Comparison of ENCODE assay signal across 21 cellular contexts in the genomic region with DNA sequence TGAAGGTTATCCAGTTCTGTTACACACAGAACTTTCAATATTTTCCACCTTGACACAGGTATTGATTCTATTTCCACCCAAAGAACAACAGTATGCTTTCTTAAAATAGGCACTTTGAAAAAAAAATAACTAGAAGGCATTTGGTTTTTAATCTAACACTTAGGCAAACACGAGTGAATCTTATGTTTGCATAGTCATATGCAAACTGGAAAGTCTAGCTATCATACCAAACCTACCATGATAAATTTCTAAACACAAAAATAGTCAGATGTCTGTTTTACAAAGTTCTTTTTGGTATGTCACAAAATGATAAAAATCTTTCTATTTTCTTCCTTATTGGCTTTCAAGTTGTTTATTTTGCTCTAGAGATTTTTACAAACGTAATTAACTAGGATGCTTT. TPM values are rescaled to one million over a fixed set of nuclear protein-coding genes. Genes with fewer than 3 reads are reported as not detected.
DNase-seq lines count a peak whose midpoint lies in the region; ATAC-seq and TF ChIP-seq lines count a peak whose summit lies in the region.
"Had no signal": no experiment of that assay in that cellular context is flagged by ENCODE, and none has a peak within 500 bp of the region (broad histone marks: within the 10 kb centered on the region; RNA-seq: fewer than 3 reads in every experiment).

No MANE protein-coding gene starts in this region.

- no peak overlapping the region for H3K4me2 ChIP-seq in HCT116 (ENCODE audit: low read length)
- H3K4me2 ChIP-seq: GM23338 had no signal

- no peaks in the 10 kb centered on the region for H3K79me2 ChIP-seq in HCT116 (ENCODE audit: insufficient read depth, low read length)

- DNase-seq in HCT116 (ENCODE audit: low read depth, low spot score) (no peak), colonic mucosa (no peak), stomach (no peak), SJCRH30 (no peak), MCF 10A (ENCODE audit: unreplicated experiment) (no peak)
- DNase-seq: ACHN; BE2C; C1 segment of cervical spinal cord; CD4-positive, alpha-beta T cell; DMS153; DMS79; GDM1; HCEC 1CT; HFFc6 had no signal

- no peak for TF ChIP-seq CTCF in 22Rv1 (IDR thresholded peaks at IDR 0.05)
- no peak for TF ChIP-seq CTCF in HCT116 (IDR thresholded peaks at IDR 0.05 in 2 of 3, conservative IDR thresholded peaks at IDR 0.05 in 1 of 3; ENCODE audit: borderline replicate concordance in 1 of 3, insufficient read depth in 1 of 3, low read depth in 2 of 3, low read length in 2 of 3)
- no peak for TF ChIP-seq CTCF in colonic mucosa (IDR thresholded peaks at IDR 0.05)
- no peak for TF ChIP-seq CTCF in stomach (IDR thresholded peaks at IDR 0.05)
- no peak for TF ChIP-seq CTCF in MCF 10A (IDR thresholded peaks at IDR 0.05; ENCODE audit: unreplicated experiment)

- RAD21 ChIA-PET in HCT116 (lab: Charles Lee; ENCODE audit: low non-redundant PET in 1 of 2, low total read pairs in 2 of 2, uncharacterized antibody in 2 of 2, unreplicated experiment in 2 of 2), result no interaction called here

- ATAC-seq in HCT116 (no peak), HG03045 (IDR thresholded peaks at IDR 0.05; ENCODE audit: unreplicated experiment) (no peak)
- ATAC-seq: GM23338, HepG2 had no signal

- no peak for TF ChIP-seq POLR2A in HCT116 (IDR thresholded peaks at IDR 0.05; ENCODE audit: borderline replicate concordance, extremely low read depth, insufficient read depth, insufficient read length)
- no peak for TF ChIP-seq POLR2A in stomach (IDR thresholded peaks at IDR 0.05)

- H3K4me1 ChIP-seq in HCT116 (ENCODE audit: control insufficient read depth in 1 of 2, insufficient read depth in 2 of 2, low read length in 2 of 2), result peaks cover 20 to 38% of the 10 kb centered on the region in 2 experiments
- no peaks in the 10 kb centered on the region for H3K4me1 ChIP-seq in colonic mucosa
- H3K4me1 ChIP-seq in stomach, result peaks cover 8 to 28% (median 22%) of the 10 kb centered on the region in 4 donors
- H3K4me1 ChIP-seq in SJCRH30, result 0 out of 2 replicates have a peak, but pooled peaks cover 3% of the 10 kb centered on the region
- H3K4me1 ChIP-seq: BE2C had no signal

- no peaks in the 10 kb centered on the region for H3K36me3 Mint-ChIP-seq in MCF 10A (ENCODE audit: insufficient read depth, unreplicated experiment)
- H3K36me3 Mint-ChIP-seq: IgD-negative memory B cell had no signal

- H3K9ac ChIP-seq in HCT116 (ENCODE audit: low read length), result no peak overlapping the region
- H3K9ac ChIP-seq in colonic mucosa (ENCODE audit: low read depth in 2 of 2, low read length in 2 of 2), result no peak overlapping the region

- no peak for TF ChIP-seq RAD21 in HCT116 (IDR thresholded peaks at IDR 0.05; ENCODE audit: low read depth)

- H3K9me3 ChIP-seq in HCT116 (ENCODE audit: control insufficient read depth in 1 of 2, insufficient read depth in 1 of 2, low read depth in 1 of 2, low read length in 2 of 2) (no peaks in the 10 kb centered on the region), colonic mucosa (no peaks in the 10 kb centered on the region), stomach (no peaks in the 10 kb centered on the region), SJCRH30 (replicated peaks) (no peaks in the 10 kb centered on the region)
- H3K9me3 ChIP-seq: BE2C had no signal

- POLR2A ChIA-PET in HCT116 (lab: Charles Lee), result no interaction called here
- POLR2A ChIA-PET in MCF 10A (lab: Yijun Ruan, JAX), result no interaction called here

- H3K9me3 Mint-ChIP-seq in MCF 10A (ENCODE audit: unreplicated experiment), result no peaks in the 10 kb centered on the region
- H3K9me3 Mint-ChIP-seq: CD4-positive, alpha-beta T cell; GM23338; HFFc6; IgD-negative memory B cell had no signal

- H4K20me1 ChIP-seq in HCT116 (ENCODE audit: insufficient read depth), result no peaks in the 10 kb centered on the region

- H3K36me3 ChIP-seq in HCT116 (ENCODE audit: control insufficient read depth in 1 of 2, insufficient read depth in 2 of 2, low read length in 2 of 2) (no peaks in the 10 kb centered on the region), colonic mucosa (no peaks in the 10 kb centered on the region), stomach (no peaks in the 10 kb centered on the region), SJCRH30 (no peaks in the 10 kb centered on the region)
- H3K36me3 ChIP-seq: BE2C had no signal

- no peak for TF ChIP-seq EP300 in stomach (IDR thresholded peaks at IDR 0.05)

- no TSS peak for BruUV-seq in HCT116 (replicated peaks; lab: Mats Ljungman, UMichigan)
- no TSS peak for BruUV-seq in MCF 10A (replicated peaks; lab: Mats Ljungman, UMichigan)

- no peaks in the 10 kb centered on the region for H3K27me3 Mint-ChIP-seq in MCF 10A (ENCODE audit: insufficient read depth, unreplicated experiment)
- H3K27me3 Mint-ChIP-seq: CD4-positive, alpha-beta T cell had no signal

- H3K4me1 Mint-ChIP-seq in MCF 10A (ENCODE audit: insufficient read depth, unreplicated experiment), result no peaks in the 10 kb centered on the region
- H3K4me1 Mint-ChIP-seq: GM23338, IgD-negative memory B cell had no signal

- CTCF ChIA-PET in HCT116 (lab: Charles Lee) (no interaction called here), MCF 10A (lab: Yijun Ruan, JAX) (no interaction called here)

- WGBS in stomach, 5 donors, result 15 to 44% (median 37%) methylated on average over 2 of the region's 2 CpGs

- H3K27ac Mint-ChIP-seq in MCF 10A (ENCODE audit: low read depth, unreplicated experiment), result no peak overlapping the region
- H3K27ac Mint-ChIP-seq: CD4-positive, alpha-beta T cell; GM23338; HFFc6; IgD-negative memory B cell had no signal

- H3K27ac ChIP-seq in 22Rv1, result peak overlapping the region; percentile 65
- H3K27ac ChIP-seq in HCT116 (ENCODE audit: low read depth, low read length), result no peak overlapping the region
- H3K27ac ChIP-seq in colonic mucosa, result peak overlapping the region; percentile 19
- H3K27ac ChIP-seq in stomach, result peak overlapping the region in 3 of 5 donors; percentile 31 to 70 (median 39)
- no peak overlapping the region for H3K27ac ChIP-seq in SJCRH30

- no peak overlapping the region for H3K4me3 Mint-ChIP-seq in MCF 10A (ENCODE audit: unreplicated experiment)
- H3K4me3 Mint-ChIP-seq: CD4-positive, alpha-beta T cell; GM23338; HFFc6; IgD-negative memory B cell had no signal

- H3K27me3 ChIP-seq in HCT116 (ENCODE audit: insufficient read depth, low read length) (no peaks in the 10 kb centered on the region), colonic mucosa (no peaks in the 10 kb centered on the region), stomach (no peaks in the 10 kb centered on the region), SJCRH30 (no peaks in the 10 kb centered on the region)
- H3K27me3 ChIP-seq: BE2C had no signal

- H2AFZ ChIP-seq in HCT116 (ENCODE audit: low read depth, low read length, poor library complexity, severe bottlenecking), result peak overlapping the region; percentile 4
- H2AFZ ChIP-seq: GM23338 had no signal

- no peaks in the 10 kb centered on the region for H3K9me2 ChIP-seq in HCT116 (ENCODE audit: insufficient read depth)

- no peak overlapping the region for H3K4me3 ChIP-seq in HCT116 (replicated peaks in 1 of 2; ENCODE audit: low read depth in 1 of 2, low read length in 2 of 2)
- no peak overlapping the region for H3K4me3 ChIP-seq in colonic mucosa
- no peak overlapping the region for H3K4me3 ChIP-seq in stomach
- no peak overlapping the region for H3K4me3 ChIP-seq in SJCRH30
- H3K4me3 ChIP-seq: GM23338 had no signal

- intact Hi-C loops in HCT116 (cut with micrococcal nuclease), result no loop called here
- intact Hi-C loops in colonic mucosa (cut with DNase I), result no loop called here
- intact Hi-C loops in stomach (cut with DNase I; ENCODE audit: low total_unique reads), result no loop called here
- intact Hi-C loops in MCF 10A (cut with micrococcal nuclease), result loop anchor here (10.0 kb wide), 1 partner anchor 155 kb away; no protein-coding TSS in a partner anchor

TF ChIP-seq in HCT116, 20 proteins besides CTCF, POLR2A, EP300 and RAD21 (continues in another document):
- TF ChIP-seq, protein P1, sequence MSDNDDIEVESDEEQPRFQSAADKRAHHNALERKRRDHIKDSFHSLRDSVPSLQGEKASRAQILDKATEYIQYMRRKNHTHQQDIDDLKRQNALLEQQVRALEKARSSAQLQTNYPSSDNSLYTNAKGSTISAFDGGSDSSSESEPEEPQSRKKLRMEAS (IDR thresholded peaks at IDR 0.05), result no peak
- no peak for TF ChIP-seq SIN3A (IDR thresholded peaks at IDR 0.05; ENCODE audit: low read depth)
- no peak for TF ChIP-seq ZFX (IDR thresholded peaks at IDR 0.05)
- TF ChIP-seq, protein P2, sequence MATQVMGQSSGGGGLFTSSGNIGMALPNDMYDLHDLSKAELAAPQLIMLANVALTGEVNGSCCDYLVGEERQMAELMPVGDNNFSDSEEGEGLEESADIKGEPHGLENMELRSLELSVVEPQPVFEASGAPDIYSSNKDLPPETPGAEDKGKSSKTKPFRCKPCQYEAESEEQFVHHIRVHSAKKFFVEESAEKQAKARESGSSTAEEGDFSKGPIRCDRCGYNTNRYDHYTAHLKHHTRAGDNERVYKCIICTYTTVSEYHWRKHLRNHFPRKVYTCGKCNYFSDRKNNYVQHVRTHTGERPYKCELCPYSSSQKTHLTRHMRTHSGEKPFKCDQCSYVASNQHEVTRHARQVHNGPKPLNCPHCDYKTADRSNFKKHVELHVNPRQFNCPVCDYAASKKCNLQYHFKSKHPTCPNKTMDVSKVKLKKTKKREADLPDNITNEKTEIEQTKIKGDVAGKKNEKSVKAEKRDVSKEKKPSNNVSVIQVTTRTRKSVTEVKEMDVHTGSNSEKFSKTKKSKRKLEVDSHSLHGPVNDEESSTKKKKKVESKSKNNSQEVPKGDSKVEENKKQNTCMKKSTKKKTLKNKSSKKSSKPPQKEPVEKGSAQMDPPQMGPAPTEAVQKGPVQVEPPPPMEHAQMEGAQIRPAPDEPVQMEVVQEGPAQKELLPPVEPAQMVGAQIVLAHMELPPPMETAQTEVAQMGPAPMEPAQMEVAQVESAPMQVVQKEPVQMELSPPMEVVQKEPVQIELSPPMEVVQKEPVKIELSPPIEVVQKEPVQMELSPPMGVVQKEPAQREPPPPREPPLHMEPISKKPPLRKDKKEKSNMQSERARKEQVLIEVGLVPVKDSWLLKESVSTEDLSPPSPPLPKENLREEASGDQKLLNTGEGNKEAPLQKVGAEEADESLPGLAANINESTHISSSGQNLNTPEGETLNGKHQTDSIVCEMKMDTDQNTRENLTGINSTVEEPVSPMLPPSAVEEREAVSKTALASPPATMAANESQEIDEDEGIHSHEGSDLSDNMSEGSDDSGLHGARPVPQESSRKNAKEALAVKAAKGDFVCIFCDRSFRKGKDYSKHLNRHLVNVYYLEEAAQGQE (IDR thresholded peaks at IDR 0.05; ENCODE audit: low read depth), result no peak
- TF ChIP-seq EZH2phosphoT487 (IDR thresholded peaks at IDR 0.05; ENCODE audit: borderline replicate concordance), result no peak
- TF ChIP-seq JUND (IDR thresholded peaks at IDR 0.05), result no peak

RNA-seq across cellular contexts. Expression of gene DNASE2B, which starts 11.6 kb away (rescaled TPM):
- 0.42 TPM for total RNA-seq in HCT116 (2021; ENCODE audit: unreplicated experiment)
- 0.22 and 0.48 TPM in 2 replicates for polyA plus RNA-seq in HCT116 (2012)
- total RNA-seq in colonic mucosa, result 1 to 10 TPM in 1 of 2 donors, under 1 TPM in 1; 0.82 to 1.2 TPM
- total RNA-seq in stomach, result not detected
- polyA plus RNA-seq in stomach, result under 1 TPM; 0.20 to 0.92 (median 0.25) TPM
- total RNA-seq in SJCRH30 (2014; rRNA removed; shearing (Covaris generic)), result not detected in 2 replicates
- total RNA-seq in MCF 10A (2022), result not detected in 2 replicates
- total RNA-seq: A172; CD4-positive, alpha-beta T cell; Daoy; GM23338; HepG2; HFFc6 had no signal
- polyA plus RNA-seq: GM23338, HepG2, IgD-negative memory B cell had no signal

Comparison
In these comparisons a context has a peak if more than half of its experiments do, and no peak if none do; other contexts are left out.
1. H3K27ac ChIP-seq: peak in 22Rv1 (single experiment), colonic mucosa (single experiment) and stomach (3 of 5); none in HCT116 (single experiment) and SJCRH30 (single experiment).